15 cellular contexts compared by ENCODE assay signal in genomic region chr10:93876391-93876790, GRCh38. TPM values are rescaled to one million over a fixed set of nuclear protein-coding genes. Genes with fewer than 3 reads are reported as not detected.
A peak's percentile ranks its signal among the peaks of the same experiment; 100 is the strongest.
DNase-seq lines count a peak whose midpoint lies in the region; TF ChIP-seq lines count a peak whose summit lies in the region.
"Had no signal": no experiment of that assay in that cellular context is flagged by ENCODE, and none has a peak within 500 bp of the region (broad histone marks: within the 10 kb centered on the region; RNA-seq: fewer than 3 reads in every experiment).

No MANE protein-coding gene starts in this region.

- POLR2A ChIA-PET in MCF 10A (lab: Yijun Ruan, JAX): interaction anchor here (0.7 kb wide), 1 partner anchor 213 kb away, joined by 3 read pairs; no protein-coding TSS in a partner anchor
- POLR2A ChIA-PET in SK-N-SH (lab: Yijun Ruan, JAX): no interaction called here

- no peaks in the 10 kb centered on the region for H3F3A ChIP-seq in SK-N-SH (replicated peaks; ENCODE audit: insufficient read depth)

- H3K4me2 ChIP-seq in mammary epithelial cell (ENCODE audit: insufficient read depth, low read depth, low read length): no peak overlapping the region
- no peak overlapping the region for H3K4me2 ChIP-seq in SK-N-SH

- H4K20me1 ChIP-seq in mammary epithelial cell (ENCODE audit: insufficient read depth, low read length) (no peaks in the 10 kb centered on the region), SK-N-SH (ENCODE audit: insufficient read depth) (no peaks in the 10 kb centered on the region)

- peaks cover 6% of the 10 kb centered on the region for H3K4me1 Mint-ChIP-seq in MCF 10A (ENCODE audit: insufficient read depth, unreplicated experiment)

- H3K36me3 ChIP-seq in mammary epithelial cell (ENCODE audit: insufficient read depth, low read length): no peaks in the 10 kb centered on the region
- no peaks in the 10 kb centered on the region for H3K36me3 ChIP-seq in SK-N-SH (replicated peaks in 1 of 2; ENCODE audit: control insufficient read depth in 1 of 2, insufficient read depth in 2 of 2, low read length in 1 of 2)

- H3K27me3 ChIP-seq in mammary epithelial cell (ENCODE audit: insufficient read depth, low read length) (peaks cover 2% of the 10 kb centered on the region), SK-N-SH (ENCODE audit: insufficient read depth) (no peaks in the 10 kb centered on the region)

- BruUV-seq in mammary epithelial cell (replicated peaks; lab: Mats Ljungman, UMichigan): no TSS peak
- BruUV-seq in MCF 10A (replicated peaks; lab: Mats Ljungman, UMichigan): no TSS peak

- CTCF ChIA-PET in mammary epithelial cell (lab: Charles Lee; ENCODE audit: low non-redundant PET) (no interaction called here), MCF 10A (lab: Yijun Ruan, JAX) (no interaction called here), SK-N-SH (lab: Yijun Ruan, JAX) (interaction anchor here (1.2 kb wide), 1 partner anchor 13 kb away, joined by 3 read pairs; no protein-coding TSS in a partner anchor)

- no peak for TF ChIP-seq RAD21 in SK-N-SH (IDR thresholded peaks at IDR 0.05; ENCODE audit: low read length)

- no peak overlapping the region for H2AFZ ChIP-seq in mammary epithelial cell (ENCODE audit: low read depth, low read length)
- peak overlapping the region; percentile 9; the same call in 1 of the 2 replicates for H2AFZ ChIP-seq in SK-N-SH (ENCODE audit: low read depth)

- TF ChIP-seq CTCF in mammary epithelial cell (conservative IDR thresholded peaks at IDR 0.05 in 1 of 2, IDR thresholded peaks at IDR 0.05 in 1 of 2; ENCODE audit: extremely low read depth in 1 of 2, insufficient read depth in 1 of 2, low read depth in 1 of 2, low read length in 2 of 2) (no peak), MCF 10A (IDR thresholded peaks at IDR 0.05; ENCODE audit: unreplicated experiment) (no peak), SK-N-SH (IDR thresholded peaks at IDR 0.05) (no peak)

- H3K9me2 ChIP-seq in SK-N-SH: no peaks in the 10 kb centered on the region

- dilution Hi-C loops in mammary epithelial cell (cut with HindIII; ENCODE audit: low sequenced_read_pairs): no loop called here

- no peak overlapping the region for H3K4me3 Mint-ChIP-seq in MCF 10A (ENCODE audit: unreplicated experiment)

- no peak for TF ChIP-seq EP300 in SK-N-SH (IDR thresholded peaks at IDR 0.05; ENCODE audit: borderline replicate concordance in 1 of 2, low read depth in 1 of 2, low read length in 1 of 2)

- H3K27me3 Mint-ChIP-seq in MCF 10A (ENCODE audit: insufficient read depth, unreplicated experiment): no peaks in the 10 kb centered on the region

- in situ Hi-C loops in mammary epithelial cell (cut with MboI; ENCODE audit: low sequenced_read_pairs in 2 of 2): no loop called here

- H3K27ac Mint-ChIP-seq in MCF 10A (ENCODE audit: low read depth, unreplicated experiment): no peak overlapping the region

- H3K9me3 Mint-ChIP-seq in MCF 10A (ENCODE audit: unreplicated experiment): no peaks in the 10 kb centered on the region

- H3K9me3 ChIP-seq in mammary epithelial cell (replicated peaks; ENCODE audit: insufficient read depth, low read length): no peaks in the 10 kb centered on the region
- H3K9me3 ChIP-seq in SK-N-SH: no peaks in the 10 kb centered on the region
- H3K9me3 ChIP-seq: Caco-2 had no signal

- no peaks in the 10 kb centered on the region for H3K36me3 Mint-ChIP-seq in MCF 10A (ENCODE audit: insufficient read depth, unreplicated experiment)

- H3K4me1 ChIP-seq in mammary epithelial cell (ENCODE audit: insufficient read depth, low read length) (no peaks in the 10 kb centered on the region), SK-N-SH (ENCODE audit: control insufficient read depth in 1 of 2, insufficient read depth in 2 of 2, low read depth in 1 of 2, low read length in 1 of 2) (peaks cover 3 to 7% of the 10 kb centered on the region in 2 experiments; a peak in 2 of 4 replicates)

- H3K9ac ChIP-seq in mammary epithelial cell (ENCODE audit: insufficient read depth, low read length): no peak overlapping the region
- H3K9ac ChIP-seq in SK-N-SH: no peak overlapping the region

- intact Hi-C loops in mammary epithelial cell (cut with micrococcal nuclease): no loop called here
- intact Hi-C loops in MCF 10A (cut with micrococcal nuclease): no loop called here

- DNase-seq in mammary epithelial cell: peak; percentile 41
- no peak for DNase-seq in MCF 10A (ENCODE audit: unreplicated experiment)
- no peak for DNase-seq in SK-N-SH
- DNase-seq in kidney glomerular epithelial cell (lab: John Stamatoyannopoulos, UW): peak; percentile 63
- no peak for DNase-seq in inferior parietal cortex (ENCODE audit: extremely low spot score)
- DNase-seq in dedifferentiated amniotic fluid mesenchymal stem cell (ENCODE audit: extremely low spot score): no peak
- no peak for DNase-seq in T1000 (lab: John Stamatoyannopoulos, UW)
- no peak for DNase-seq in SK-N-DZ (ENCODE audit: low spot score)
- DNase-seq: Caco-2, NCI-H1048, NCI-H146, NCI-H226, NCI-H526 treated with DMSO at 0.1 percent for 48 hours, Right ventricle myocardium superior had no signal

- no peaks in the 10 kb centered on the region for H3K79me2 ChIP-seq in mammary epithelial cell (ENCODE audit: insufficient read depth, low read length)
- H3K79me2 ChIP-seq in SK-N-SH (ENCODE audit: insufficient read depth): no peaks in the 10 kb centered on the region

- H3K4me3 ChIP-seq in mammary epithelial cell (replicated peaks in 1 of 3; ENCODE audit: insufficient read depth in 1 of 3, low read depth in 2 of 3, low read length in 3 of 3) (no peak overlapping the region), SK-N-SH (ENCODE audit: low read depth in 2 of 2, low read length in 1 of 2) (no peak overlapping the region)

- no peak overlapping the region for H3K27ac ChIP-seq in mammary epithelial cell (ENCODE audit: insufficient read depth, low read depth, low read length)
- H3K27ac ChIP-seq in SK-N-SH (ENCODE audit: low read depth in 2 of 2, low read length in 1 of 2): peak overlapping the region in 1 of 2 experiments; percentile 42; a peak in 2 of 4 replicates
- H3K27ac ChIP-seq: 22Rv1 had no signal

TF ChIP-seq in SK-N-SH, 30 proteins besides CTCF, POLR2A, EP300 and RAD21:
- peak; percentile 10; the same call in 1 of the 2 replicates for TF ChIP-seq PBX3 (IDR thresholded peaks at IDR 0.05)
- no peak for TF ChIP-seq FOXM1 (IDR thresholded peaks at IDR 0.05; ENCODE audit: low read depth)

RNA-seq across cellular contexts. Expression of gene SLC35G1, which starts 17.4 kb away (rescaled TPM):
- total RNA-seq in mammary epithelial cell (1 to 10 TPM; 4.7 to 5.3 TPM), MCF 10A (2022) (3.2 and 4.9 TPM in 2 replicates)
- polyA plus RNA-seq in mammary epithelial cell (3.9 TPM), SK-N-SH (2012; rRNA removed) (5.1 and 7.3 TPM in 2 replicates)
- polyA minus RNA-seq in mammary epithelial cell: 4.2 TPM
- polyA plus RNA-seq in SK-N-SH (2012; cell fraction: cytosol; rRNA removed): 7.1 and 7.2 TPM in 2 replicates
- 6.9 and 7.4 TPM in 2 replicates for polyA plus RNA-seq in SK-N-SH (2012; cell fraction: nucleus; rRNA removed)
- polyA plus RNA-seq in SK-N-DZ (2014; cell fraction: cytosol; rRNA removed): 6.4 and 6.7 TPM in 2 replicates
- polyA plus RNA-seq in SK-N-DZ (2014; cell fraction: nucleus; rRNA removed): 16.2 and 16.8 TPM in 2 replicates

Comparison
In these comparisons a context has a peak if more than half of its experiments do, and no peak if none do; other contexts are left out.
1. DNase-seq: peak in mammary epithelial cell (single experiment) and kidney glomerular epithelial cell (single experiment); none in MCF 10A (single experiment), SK-N-SH (single experiment), inferior parietal cortex (single experiment), dedifferentiated amniotic fluid mesenchymal stem cell (single experiment), T1000 (single experiment) and SK-N-DZ (single experiment).